In the genomic region with DNA sequence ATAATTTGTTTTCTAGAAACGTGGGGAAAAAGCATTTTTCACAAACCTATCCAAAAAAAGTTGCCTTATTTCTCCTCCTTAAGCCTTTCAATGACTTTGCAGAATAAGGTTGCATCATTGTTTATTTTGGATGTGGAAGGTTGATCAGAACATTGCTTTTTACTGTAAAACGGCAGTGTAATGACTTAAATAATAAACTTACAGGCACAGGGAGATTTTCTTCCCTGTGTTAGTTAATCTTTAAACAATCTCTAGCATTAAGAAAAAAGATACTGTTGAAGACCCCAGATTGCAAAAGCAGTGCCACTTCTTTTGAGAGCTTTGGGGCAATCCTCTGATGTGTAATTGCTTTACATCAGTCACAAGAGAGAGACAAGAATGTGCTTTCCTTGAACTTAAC, we compare ENCODE assay signal across 1 cellular context.
TF ChIP-seq lines count a peak whose summit lies in the region.

No MANE protein-coding gene starts in this region.

TF ChIP-seq in K562, 482 proteins besides CTCF, POLR2A, EP300 and RAD21 (continued from another document and continues in another):
- TF ChIP-seq, protein P1, sequence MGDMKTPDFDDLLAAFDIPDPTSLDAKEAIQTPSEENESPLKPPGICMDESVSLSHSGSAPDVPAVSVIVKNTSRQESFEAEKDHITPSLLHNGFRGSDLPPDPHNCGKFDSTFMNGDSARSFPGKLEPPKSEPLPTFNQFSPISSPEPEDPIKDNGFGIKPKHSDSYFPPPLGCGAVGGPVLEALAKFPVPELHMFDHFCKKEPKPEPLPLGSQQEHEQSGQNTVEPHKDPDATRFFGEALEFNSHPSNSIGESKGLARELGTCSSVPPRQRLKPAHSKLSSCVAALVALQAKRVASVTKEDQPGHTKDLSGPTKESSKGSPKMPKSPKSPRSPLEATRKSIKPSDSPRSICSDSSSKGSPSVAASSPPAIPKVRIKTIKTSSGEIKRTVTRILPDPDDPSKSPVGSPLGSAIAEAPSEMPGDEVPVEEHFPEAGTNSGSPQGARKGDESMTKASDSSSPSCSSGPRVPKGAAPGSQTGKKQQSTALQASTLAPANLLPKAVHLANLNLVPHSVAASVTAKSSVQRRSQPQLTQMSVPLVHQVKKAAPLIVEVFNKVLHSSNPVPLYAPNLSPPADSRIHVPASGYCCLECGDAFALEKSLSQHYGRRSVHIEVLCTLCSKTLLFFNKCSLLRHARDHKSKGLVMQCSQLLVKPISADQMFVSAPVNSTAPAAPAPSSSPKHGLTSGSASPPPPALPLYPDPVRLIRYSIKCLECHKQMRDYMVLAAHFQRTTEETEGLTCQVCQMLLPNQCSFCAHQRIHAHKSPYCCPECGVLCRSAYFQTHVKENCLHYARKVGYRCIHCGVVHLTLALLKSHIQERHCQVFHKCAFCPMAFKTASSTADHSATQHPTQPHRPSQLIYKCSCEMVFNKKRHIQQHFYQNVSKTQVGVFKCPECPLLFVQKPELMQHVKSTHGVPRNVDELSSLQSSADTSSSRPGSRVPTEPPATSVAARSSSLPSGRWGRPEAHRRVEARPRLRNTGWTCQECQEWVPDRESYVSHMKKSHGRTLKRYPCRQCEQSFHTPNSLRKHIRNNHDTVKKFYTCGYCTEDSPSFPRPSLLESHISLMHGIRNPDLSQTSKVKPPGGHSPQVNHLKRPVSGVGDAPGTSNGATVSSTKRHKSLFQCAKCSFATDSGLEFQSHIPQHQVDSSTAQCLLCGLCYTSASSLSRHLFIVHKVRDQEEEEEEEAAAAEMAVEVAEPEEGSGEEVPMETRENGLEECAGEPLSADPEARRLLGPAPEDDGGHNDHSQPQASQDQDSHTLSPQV (IDR thresholded peaks at IDR 0.05) = peak; percentile 69; the same call in 1 of the 2 replicates
- TF ChIP-seq FUS (optimal IDR thresholded peaks at IDR 0.05; ENCODE audit: low read depth, low read length) (no peak), ZNF282 (CRISPR knock-in tag; IDR thresholded peaks at IDR 0.05) (no peak), NFE2 (IDR thresholded peaks at IDR 0.05; ENCODE audit: low read depth) (peak; percentile 75), ZNF263 (CRISPR knock-in tag; IDR thresholded peaks at IDR 0.05; ENCODE audit: borderline replicate concordance) (no peak), POU5F1 (IDR thresholded peaks at IDR 0.05; ENCODE audit: borderline replicate concordance, low read depth, low read length, partially characterized antibody) (no peak), C11orf30 (IDR thresholded peaks at IDR 0.05; ENCODE audit: low read depth) (peak; percentile 72; the same call in 1 of the 2 replicates), SRSF9 (IDR thresholded peaks at IDR 0.05; ENCODE audit: borderline replicate concordance, low read depth, low read length) (no peak), ZNF408 (CRISPR knock-in tag; IDR thresholded peaks at IDR 0.05; ENCODE audit: low read depth) (no peak), CCAR2 (IDR thresholded peaks at IDR 0.05; ENCODE audit: low read depth, low read length) (no peak), HNRNPL (IDR thresholded peaks at IDR 0.05; ENCODE audit: low read depth, low read length) (no peak), DNMT1 (IDR thresholded peaks at IDR 0.05) (no peak), MCM5 (IDR thresholded peaks at IDR 0.05; ENCODE audit: low read depth) (no peak), EWSR1 (IDR thresholded peaks at IDR 0.05; ENCODE audit: borderline replicate concordance, low read depth, partially characterized antibody) (no peak), SMAD4 (CRISPR knock-in tag; conservative IDR thresholded peaks at IDR 0.05) (no peak), FOXA3 (CRISPR knock-in tag; conservative IDR thresholded peaks at IDR 0.05 in 1 of 2, IDR thresholded peaks at IDR 0.05 in 1 of 2) (0 out of 4 replicates have a peak, but pooled peaks of 1 of the 2 experiments have one; percentile 35), E2F3 (CRISPR knock-in tag; IDR thresholded peaks at IDR 0.05) (no peak), PHTF2 (CRISPR knock-in tag; IDR thresholded peaks at IDR 0.05) (no peak), MEIS2 (IDR thresholded peaks at IDR 0.05; ENCODE audit: partially characterized antibody) (no peak), TAF1 (IDR thresholded peaks at IDR 0.05; ENCODE audit: control insufficient read depth, extremely low read depth, insufficient read depth, low read length, severe bottlenecking) (no peak), POLR2AphosphoS5 (IDR thresholded peaks at IDR 0.05; ENCODE audit: control insufficient read depth, insufficient read depth, low read depth, low read length) (no peak), ZNF75A (CRISPR knock-in tag; IDR thresholded peaks at IDR 0.05) (no peak), ZNF124 (CRISPR knock-in tag; IDR thresholded peaks at IDR 0.05) (no peak), RAD51 (IDR thresholded peaks at IDR 0.05; ENCODE audit: borderline replicate concordance, low read depth) (no peak), BACH1 (tag; IDR thresholded peaks at IDR 0.05) (0 out of 2 replicates have a peak, but pooled peaks have one; percentile 20), SMAD1 (IDR thresholded peaks at IDR 0.05; ENCODE audit: low read depth, low read length, partially characterized antibody) (no peak), TRIM24 (IDR thresholded peaks at IDR 0.05) (peak in 1 of 2 experiments; percentile 49; a peak in 1 of 4 replicates), MAFK (IDR thresholded peaks at IDR 0.05; ENCODE audit: low read length) (0 out of 2 replicates have a peak, but pooled peaks have one; percentile 25), FOXK1 (CRISPR knock-in tag; IDR thresholded peaks at IDR 0.05; ENCODE audit: borderline replicate concordance) (no peak), MAFG (tag; conservative IDR thresholded peaks at IDR 0.05) (peak; percentile 77), FOXM1 (IDR thresholded peaks at IDR 0.05; ENCODE audit: low read depth) (no peak), FOXM1 (CRISPR knock-in tag; IDR thresholded peaks at IDR 0.05; ENCODE audit: low read depth) (no peak), ZNF274 (IDR thresholded peaks at IDR 0.05; ENCODE audit: borderline replicate concordance, low read depth, low read length) (no peak), CEBPB (tag; IDR thresholded peaks at IDR 0.05) (peak; percentile 86), COPS2 (conservative IDR thresholded peaks at IDR 0.05) (no peak), SAFB2 (IDR thresholded peaks at IDR 0.05; ENCODE audit: borderline replicate concordance, low read depth, low read length, severe bottlenecking) (no peak), SMARCA5 (IDR thresholded peaks at IDR 0.05) (no peak), SMARCC2 (IDR thresholded peaks at IDR 0.05; ENCODE audit: low read depth) (peak; percentile 28; the same call in 1 of the 2 replicates), YBX1 (IDR thresholded peaks at IDR 0.05) (no peak), HEY1 (CRISPR knock-in tag; IDR thresholded peaks at IDR 0.05; ENCODE audit: borderline replicate concordance) (no peak), ZNF23 (CRISPR knock-in tag; IDR thresholded peaks at IDR 0.05) (no peak), HOXB6 (CRISPR knock-in tag; IDR thresholded peaks at IDR 0.05; ENCODE audit: borderline replicate concordance) (no peak), BDP1 (IDR thresholded peaks at IDR 0.05; ENCODE audit: insufficient read depth, insufficient read length) (no peak), RB1 (IDR thresholded peaks at IDR 0.05; ENCODE audit: low read depth) (no peak), SMARCB1 (IDR thresholded peaks at IDR 0.05; ENCODE audit: insufficient read length, low read depth) (no peak)
- TF ChIP-seq, protein P2, sequence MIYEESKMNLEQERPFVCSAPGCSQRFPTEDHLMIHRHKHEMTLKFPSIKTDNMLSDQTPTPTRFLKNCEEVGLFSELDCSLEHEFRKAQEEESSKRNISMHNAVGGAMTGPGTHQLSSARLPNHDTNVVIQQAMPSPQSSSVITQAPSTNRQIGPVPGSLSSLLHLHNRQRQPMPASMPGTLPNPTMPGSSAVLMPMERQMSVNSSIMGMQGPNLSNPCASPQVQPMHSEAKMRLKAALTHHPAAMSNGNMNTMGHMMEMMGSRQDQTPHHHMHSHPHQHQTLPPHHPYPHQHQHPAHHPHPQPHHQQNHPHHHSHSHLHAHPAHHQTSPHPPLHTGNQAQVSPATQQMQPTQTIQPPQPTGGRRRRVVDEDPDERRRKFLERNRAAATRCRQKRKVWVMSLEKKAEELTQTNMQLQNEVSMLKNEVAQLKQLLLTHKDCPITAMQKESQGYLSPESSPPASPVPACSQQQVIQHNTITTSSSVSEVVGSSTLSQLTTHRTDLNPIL (CRISPR knock-in tag; IDR thresholded peaks at IDR 0.05) = no peak
- TF ChIP-seq, protein P3, sequence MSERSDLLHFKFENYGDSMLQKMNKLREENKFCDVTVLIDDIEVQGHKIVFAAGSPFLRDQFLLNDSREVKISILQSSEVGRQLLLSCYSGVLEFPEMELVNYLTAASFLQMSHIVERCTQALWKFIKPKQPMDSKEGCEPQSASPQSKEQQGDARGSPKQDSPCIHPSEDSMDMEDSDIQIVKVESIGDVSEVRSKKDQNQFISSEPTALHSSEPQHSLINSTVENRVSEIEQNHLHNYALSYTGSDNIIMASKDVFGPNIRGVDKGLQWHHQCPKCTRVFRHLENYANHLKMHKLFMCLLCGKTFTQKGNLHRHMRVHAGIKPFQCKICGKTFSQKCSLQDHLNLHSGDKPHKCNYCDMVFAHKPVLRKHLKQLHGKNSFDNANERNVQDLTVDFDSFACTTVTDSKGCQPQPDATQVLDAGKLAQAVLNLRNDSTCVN (CRISPR knock-in tag; IDR thresholded peaks at IDR 0.05) = no peak
- TF ChIP-seq, protein P4, sequence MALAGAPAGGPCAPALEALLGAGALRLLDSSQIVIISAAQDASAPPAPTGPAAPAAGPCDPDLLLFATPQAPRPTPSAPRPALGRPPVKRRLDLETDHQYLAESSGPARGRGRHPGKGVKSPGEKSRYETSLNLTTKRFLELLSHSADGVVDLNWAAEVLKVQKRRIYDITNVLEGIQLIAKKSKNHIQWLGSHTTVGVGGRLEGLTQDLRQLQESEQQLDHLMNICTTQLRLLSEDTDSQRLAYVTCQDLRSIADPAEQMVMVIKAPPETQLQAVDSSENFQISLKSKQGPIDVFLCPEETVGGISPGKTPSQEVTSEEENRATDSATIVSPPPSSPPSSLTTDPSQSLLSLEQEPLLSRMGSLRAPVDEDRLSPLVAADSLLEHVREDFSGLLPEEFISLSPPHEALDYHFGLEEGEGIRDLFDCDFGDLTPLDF (CRISPR knock-in tag; IDR thresholded peaks at IDR 0.05) = no peak
- TF ChIP-seq, protein P5, sequence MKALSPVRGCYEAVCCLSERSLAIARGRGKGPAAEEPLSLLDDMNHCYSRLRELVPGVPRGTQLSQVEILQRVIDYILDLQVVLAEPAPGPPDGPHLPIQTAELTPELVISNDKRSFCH (CRISPR knock-in tag; IDR thresholded peaks at IDR 0.05) = no peak
- TF ChIP-seq, protein P5 (tag; IDR thresholded peaks at IDR 0.05) = no peak
- TF ChIP-seq, protein P6, sequence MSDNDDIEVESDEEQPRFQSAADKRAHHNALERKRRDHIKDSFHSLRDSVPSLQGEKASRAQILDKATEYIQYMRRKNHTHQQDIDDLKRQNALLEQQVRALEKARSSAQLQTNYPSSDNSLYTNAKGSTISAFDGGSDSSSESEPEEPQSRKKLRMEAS (CRISPR knock-in tag; IDR thresholded peaks at IDR 0.05) = no peak
- TF ChIP-seq, protein P7, sequence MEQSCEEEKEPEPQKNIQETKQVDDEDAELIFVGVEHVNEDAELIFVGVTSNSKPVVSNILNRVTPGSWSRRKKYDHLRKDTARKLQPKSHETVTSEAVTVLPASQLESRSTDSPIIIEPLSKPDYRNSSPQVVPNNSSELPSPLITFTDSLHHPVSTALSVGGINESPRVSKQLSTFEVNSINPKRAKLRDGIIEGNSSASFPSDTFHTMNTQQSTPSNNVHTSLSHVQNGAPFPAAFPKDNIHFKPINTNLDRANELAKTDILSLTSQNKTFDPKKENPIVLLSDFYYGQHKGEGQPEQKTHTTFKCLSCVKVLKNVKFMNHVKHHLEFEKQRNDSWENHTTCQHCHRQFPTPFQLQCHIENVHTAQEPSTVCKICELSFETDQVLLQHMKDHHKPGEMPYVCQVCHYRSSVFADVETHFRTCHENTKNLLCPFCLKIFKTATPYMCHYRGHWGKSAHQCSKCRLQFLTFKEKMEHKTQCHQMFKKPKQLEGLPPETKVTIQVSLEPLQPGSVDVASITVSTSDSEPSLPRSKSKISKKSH (CRISPR knock-in tag; IDR thresholded peaks at IDR 0.05) = no peak
- TF ChIP-seq, protein P8, sequence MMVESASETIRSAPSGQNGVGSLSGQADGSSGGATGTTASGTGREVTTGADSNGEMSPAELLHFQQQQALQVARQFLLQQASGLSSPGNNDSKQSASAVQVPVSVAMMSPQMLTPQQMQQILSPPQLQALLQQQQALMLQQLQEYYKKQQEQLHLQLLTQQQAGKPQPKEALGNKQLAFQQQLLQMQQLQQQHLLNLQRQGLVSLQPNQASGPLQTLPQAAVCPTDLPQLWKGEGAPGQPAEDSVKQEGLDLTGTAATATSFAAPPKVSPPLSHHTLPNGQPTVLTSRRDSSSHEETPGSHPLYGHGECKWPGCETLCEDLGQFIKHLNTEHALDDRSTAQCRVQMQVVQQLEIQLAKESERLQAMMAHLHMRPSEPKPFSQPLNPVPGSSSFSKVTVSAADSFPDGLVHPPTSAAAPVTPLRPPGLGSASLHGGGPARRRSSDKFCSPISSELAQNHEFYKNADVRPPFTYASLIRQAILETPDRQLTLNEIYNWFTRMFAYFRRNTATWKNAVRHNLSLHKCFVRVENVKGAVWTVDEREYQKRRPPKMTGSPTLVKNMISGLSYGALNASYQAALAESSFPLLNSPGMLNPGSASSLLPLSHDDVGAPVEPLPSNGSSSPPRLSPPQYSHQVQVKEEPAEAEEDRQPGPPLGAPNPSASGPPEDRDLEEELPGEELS (CRISPR knock-in tag; IDR thresholded peaks at IDR 0.05; ENCODE audit: borderline replicate concordance) = no peak
- TF ChIP-seq, protein P9, sequence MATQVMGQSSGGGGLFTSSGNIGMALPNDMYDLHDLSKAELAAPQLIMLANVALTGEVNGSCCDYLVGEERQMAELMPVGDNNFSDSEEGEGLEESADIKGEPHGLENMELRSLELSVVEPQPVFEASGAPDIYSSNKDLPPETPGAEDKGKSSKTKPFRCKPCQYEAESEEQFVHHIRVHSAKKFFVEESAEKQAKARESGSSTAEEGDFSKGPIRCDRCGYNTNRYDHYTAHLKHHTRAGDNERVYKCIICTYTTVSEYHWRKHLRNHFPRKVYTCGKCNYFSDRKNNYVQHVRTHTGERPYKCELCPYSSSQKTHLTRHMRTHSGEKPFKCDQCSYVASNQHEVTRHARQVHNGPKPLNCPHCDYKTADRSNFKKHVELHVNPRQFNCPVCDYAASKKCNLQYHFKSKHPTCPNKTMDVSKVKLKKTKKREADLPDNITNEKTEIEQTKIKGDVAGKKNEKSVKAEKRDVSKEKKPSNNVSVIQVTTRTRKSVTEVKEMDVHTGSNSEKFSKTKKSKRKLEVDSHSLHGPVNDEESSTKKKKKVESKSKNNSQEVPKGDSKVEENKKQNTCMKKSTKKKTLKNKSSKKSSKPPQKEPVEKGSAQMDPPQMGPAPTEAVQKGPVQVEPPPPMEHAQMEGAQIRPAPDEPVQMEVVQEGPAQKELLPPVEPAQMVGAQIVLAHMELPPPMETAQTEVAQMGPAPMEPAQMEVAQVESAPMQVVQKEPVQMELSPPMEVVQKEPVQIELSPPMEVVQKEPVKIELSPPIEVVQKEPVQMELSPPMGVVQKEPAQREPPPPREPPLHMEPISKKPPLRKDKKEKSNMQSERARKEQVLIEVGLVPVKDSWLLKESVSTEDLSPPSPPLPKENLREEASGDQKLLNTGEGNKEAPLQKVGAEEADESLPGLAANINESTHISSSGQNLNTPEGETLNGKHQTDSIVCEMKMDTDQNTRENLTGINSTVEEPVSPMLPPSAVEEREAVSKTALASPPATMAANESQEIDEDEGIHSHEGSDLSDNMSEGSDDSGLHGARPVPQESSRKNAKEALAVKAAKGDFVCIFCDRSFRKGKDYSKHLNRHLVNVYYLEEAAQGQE (CRISPR knock-in tag; IDR thresholded peaks at IDR 0.05; ENCODE audit: low read depth) = no peak
